Comparison of ENCODE assay signal across 1 cellular context in the genomic region with DNA sequence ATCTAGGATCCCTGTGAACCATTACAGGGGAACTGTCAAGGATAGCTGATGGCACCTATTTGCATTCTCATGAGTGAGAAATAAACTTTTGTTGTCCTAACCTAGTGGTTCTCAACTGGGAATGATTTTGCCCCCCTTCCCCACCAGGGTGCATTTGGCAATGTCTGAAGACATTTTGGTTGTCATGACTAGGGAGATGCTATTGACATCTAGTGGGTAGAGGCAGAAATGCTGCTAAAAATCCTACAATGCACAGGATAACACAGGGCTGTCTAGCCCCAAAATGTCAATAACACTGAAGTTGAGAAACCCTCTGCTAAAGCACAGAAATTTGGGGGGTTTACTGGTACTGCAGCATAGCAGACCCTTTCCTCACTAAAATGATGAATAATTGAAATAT.
TF ChIP-seq lines count a peak whose summit lies in the region.

No MANE protein-coding gene starts in this region.

TF ChIP-seq in GM23338, 12 proteins besides CTCF, POLR2A, EP300 and RAD21 (continued from another document):
- TF ChIP-seq, protein P1, sequence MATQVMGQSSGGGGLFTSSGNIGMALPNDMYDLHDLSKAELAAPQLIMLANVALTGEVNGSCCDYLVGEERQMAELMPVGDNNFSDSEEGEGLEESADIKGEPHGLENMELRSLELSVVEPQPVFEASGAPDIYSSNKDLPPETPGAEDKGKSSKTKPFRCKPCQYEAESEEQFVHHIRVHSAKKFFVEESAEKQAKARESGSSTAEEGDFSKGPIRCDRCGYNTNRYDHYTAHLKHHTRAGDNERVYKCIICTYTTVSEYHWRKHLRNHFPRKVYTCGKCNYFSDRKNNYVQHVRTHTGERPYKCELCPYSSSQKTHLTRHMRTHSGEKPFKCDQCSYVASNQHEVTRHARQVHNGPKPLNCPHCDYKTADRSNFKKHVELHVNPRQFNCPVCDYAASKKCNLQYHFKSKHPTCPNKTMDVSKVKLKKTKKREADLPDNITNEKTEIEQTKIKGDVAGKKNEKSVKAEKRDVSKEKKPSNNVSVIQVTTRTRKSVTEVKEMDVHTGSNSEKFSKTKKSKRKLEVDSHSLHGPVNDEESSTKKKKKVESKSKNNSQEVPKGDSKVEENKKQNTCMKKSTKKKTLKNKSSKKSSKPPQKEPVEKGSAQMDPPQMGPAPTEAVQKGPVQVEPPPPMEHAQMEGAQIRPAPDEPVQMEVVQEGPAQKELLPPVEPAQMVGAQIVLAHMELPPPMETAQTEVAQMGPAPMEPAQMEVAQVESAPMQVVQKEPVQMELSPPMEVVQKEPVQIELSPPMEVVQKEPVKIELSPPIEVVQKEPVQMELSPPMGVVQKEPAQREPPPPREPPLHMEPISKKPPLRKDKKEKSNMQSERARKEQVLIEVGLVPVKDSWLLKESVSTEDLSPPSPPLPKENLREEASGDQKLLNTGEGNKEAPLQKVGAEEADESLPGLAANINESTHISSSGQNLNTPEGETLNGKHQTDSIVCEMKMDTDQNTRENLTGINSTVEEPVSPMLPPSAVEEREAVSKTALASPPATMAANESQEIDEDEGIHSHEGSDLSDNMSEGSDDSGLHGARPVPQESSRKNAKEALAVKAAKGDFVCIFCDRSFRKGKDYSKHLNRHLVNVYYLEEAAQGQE (IDR thresholded peaks at IDR 0.05; ENCODE audit: unreplicated experiment) = no peak
- TF ChIP-seq EZH2 (IDR thresholded peaks at IDR 0.05; ENCODE audit: low read depth, unreplicated experiment) (no peak), CREB1 (CRISPR knock-in tag; IDR thresholded peaks at IDR 0.05; ENCODE audit: low read depth) (no peak), POLR2AphosphoS5 (IDR thresholded peaks at IDR 0.05; ENCODE audit: low read depth) (no peak), JUNB (IDR thresholded peaks at IDR 0.05; ENCODE audit: unreplicated experiment) (no peak)
- TF ChIP-seq, protein P2, sequence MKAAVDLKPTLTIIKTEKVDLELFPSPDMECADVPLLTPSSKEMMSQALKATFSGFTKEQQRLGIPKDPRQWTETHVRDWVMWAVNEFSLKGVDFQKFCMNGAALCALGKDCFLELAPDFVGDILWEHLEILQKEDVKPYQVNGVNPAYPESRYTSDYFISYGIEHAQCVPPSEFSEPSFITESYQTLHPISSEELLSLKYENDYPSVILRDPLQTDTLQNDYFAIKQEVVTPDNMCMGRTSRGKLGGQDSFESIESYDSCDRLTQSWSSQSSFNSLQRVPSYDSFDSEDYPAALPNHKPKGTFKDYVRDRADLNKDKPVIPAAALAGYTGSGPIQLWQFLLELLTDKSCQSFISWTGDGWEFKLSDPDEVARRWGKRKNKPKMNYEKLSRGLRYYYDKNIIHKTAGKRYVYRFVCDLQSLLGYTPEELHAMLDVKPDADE (IDR thresholded peaks at IDR 0.05) = no peak
